18 cellular contexts compared by ENCODE assay signal in genomic region chr5:94245608-94246007, GRCh38.
DNase-seq lines count a peak whose midpoint lies in the region; ATAC-seq and TF ChIP-seq lines count a peak whose summit lies in the region.
"Had no signal": no experiment of that assay in that cellular context is flagged by ENCODE, and none has a peak within 500 bp of the region (broad histone marks: within the 10 kb centered on the region; RNA-seq: fewer than 3 reads in every experiment).

No MANE protein-coding gene starts in this region.

- no peak overlapping the region for H2AK5ac ChIP-seq in neuronal stem cell (ENCODE audit: low read depth, low read length)

- no peak overlapping the region for H3K14ac ChIP-seq in neuronal stem cell (ENCODE audit: low read length)

- H3K23ac ChIP-seq in neuronal stem cell (ENCODE audit: low read depth, low read length, poor library complexity): no peak overlapping the region

- H4K8ac ChIP-seq in neuronal stem cell (ENCODE audit: low read depth, low read length): no peak overlapping the region

- no peaks in the 10 kb centered on the region; the same call in 1 of the 2 replicates for H3K9me2 ChIP-seq in GM23248 (ENCODE audit: insufficient read depth)

- H3K36me3 ChIP-seq in GM23248 (ENCODE audit: low read depth): no peaks in the 10 kb centered on the region
- no peaks in the 10 kb centered on the region for H3K36me3 ChIP-seq in neuronal stem cell (replicated peaks in 1 of 2; ENCODE audit: control insufficient read depth in 2 of 2, insufficient read depth in 2 of 2, low read length in 2 of 2)
- H3K36me3 ChIP-seq in aorta (ENCODE audit: control insufficient read depth in 1 of 2, insufficient read depth in 2 of 2, low read length in 1 of 2): no peaks in the 10 kb centered on the region
- H3K36me3 ChIP-seq: heart left ventricle had no signal

- no peak overlapping the region for H3K18ac ChIP-seq in neuronal stem cell (ENCODE audit: low read length)

- TF ChIP-seq CTCF in fibroblast of the aortic adventitia (IDR thresholded peaks at IDR 0.05; ENCODE audit: insufficient read depth, low read length): no peak

- H3K27ac ChIP-seq in GM23248: no peak overlapping the region
- H3K27ac ChIP-seq in neuronal stem cell (replicated peaks; ENCODE audit: low read length): no peak overlapping the region
- no peak overlapping the region for H3K27ac ChIP-seq in aorta (ENCODE audit: low read depth in 1 of 2, low read length in 2 of 2)
- H3K27ac ChIP-seq: C4-2B, heart left ventricle had no signal

- H4K91ac ChIP-seq in neuronal stem cell (ENCODE audit: low read depth, low read length, poor library complexity): no peak overlapping the region

- H3K9me3 ChIP-seq in GM23248 (ENCODE audit: low read depth) (no peaks in the 10 kb centered on the region), neuronal stem cell (replicated peaks in 1 of 2; ENCODE audit: control insufficient read depth in 2 of 2, insufficient read depth in 1 of 2, low read depth in 1 of 2, low read length in 2 of 2) (no peaks in the 10 kb centered on the region), aorta (ENCODE audit: control insufficient read depth, low read length) (no peaks in the 10 kb centered on the region)
- H3K9me3 ChIP-seq: heart left ventricle had no signal

- DNase-seq in AML-193 (lab: John Stamatoyannopoulos, UW) (peak; percentile 72 to 78), GM23248 (peak; percentile 64), SKM-1 (lab: John Stamatoyannopoulos, UW; ENCODE audit: unreplicated experiment) (peak; percentile 61), fibroblast of the aortic adventitia (ENCODE audit: low read depth) (peak; percentile 13), neuronal stem cell (ENCODE audit: low spot score) (no peak), aorta (no peak), EL (no peak), NCI-H2196 treated with DMSO at 0.1 percent for 48 hours (lab: John Stamatoyannopoulos, UW; ENCODE audit: unreplicated experiment) (no peak)
- DNase-seq: activated CD8-positive, alpha-beta memory T cell treated with anti-CD3 and anti-CD28 coated beads, Interleukin-2, amount 10 ng/mL, durations not matched to agents 7 days and 5 days; activated naive CD4-positive, alpha-beta T cell treated with Interleukin-2 at 50 U/mL for 16 hours; HCEC 1CT; heart left ventricle; kidney; NCI-H187 treated with DMSO at 0.1 percent for 48 hours; NCI-H774; SHP77 treated with DMSO at 0.1 percent for 48 hours had no signal

- H3K4me1 ChIP-seq in GM23248 (ENCODE audit: insufficient read depth) (peaks cover 52% of the 10 kb centered on the region), neuronal stem cell (ENCODE audit: control insufficient read depth in 2 of 2, insufficient read depth in 1 of 2, low read depth in 1 of 2, low read length in 2 of 2) (peaks cover 0 to 2% of the 10 kb centered on the region in 2 donors), aorta (ENCODE audit: control insufficient read depth in 1 of 2, insufficient read depth in 2 of 2, low read length in 2 of 2) (no peaks in the 10 kb centered on the region)

- H3K79me2 ChIP-seq in GM23248 (ENCODE audit: insufficient read depth): no peaks in the 10 kb centered on the region

- no peak overlapping the region for H3K4me3 ChIP-seq in GM23248
- H3K4me3 ChIP-seq in fibroblast of the aortic adventitia (ENCODE audit: low read depth, low read length): no peak overlapping the region
- H3K4me3 ChIP-seq in neuronal stem cell (ENCODE audit: low read length in 2 of 2): no peak overlapping the region
- H3K4me3 ChIP-seq in aorta (ENCODE audit: low read length in 2 of 2): no peak overlapping the region
- H3K4me3 ChIP-seq: GM12878, heart left ventricle had no signal

- H2BK120ac ChIP-seq in neuronal stem cell (ENCODE audit: low read depth, low read length): no peak overlapping the region

- ATAC-seq in aorta (ENCODE audit: low FRiP score): no peak
- ATAC-seq: activated CD8-positive, alpha-beta memory T cell treated with anti-CD3 and anti-CD28 coated beads, Interleukin-2, amount 10 ng/mL, durations not matched to agents 7 days and 5 days; GM12878; heart left ventricle had no signal

- H3F3A ChIP-seq in GM23248 (ENCODE audit: insufficient read depth): peaks cover 48% of the 10 kb centered on the region

- intact Hi-C loops in aorta (cut with DNase I): no loop called here

- H3K27me3 ChIP-seq in GM23248 (replicated peaks; ENCODE audit: insufficient read depth) (no peaks in the 10 kb centered on the region), neuronal stem cell (ENCODE audit: control insufficient read depth in 3 of 3, insufficient read depth in 3 of 3, low read depth in 1 of 3, low read length in 3 of 3) (no peaks in the 10 kb centered on the region), aorta (ENCODE audit: control insufficient read depth in 1 of 2, insufficient read depth in 2 of 2, low read length in 1 of 2) (no peaks in the 10 kb centered on the region)
- H3K27me3 ChIP-seq: heart left ventricle had no signal

- H2BK12ac ChIP-seq in neuronal stem cell (ENCODE audit: low read length): no peak overlapping the region

- WGBS in GM23248 (ENCODE audit: low coverage in 1 of 2, low lambda C conversion rate in 2 of 2, missing lambda C conversion rate in 2 of 2), 2 experiments: 92 to 98% methylated on average over 4 of the region's 4 CpGs
- no CpG with 5 or more reads among the region's 4 CpGs for WGBS in neuronal stem cell (ENCODE audit: extremely low coverage in 2 of 2, insufficient read length in 2 of 2, insufficient replicate concordance in 1 of 2), 2 donors
- 95 to 98% methylated on average over 4 of the region's 4 CpGs for WGBS in aorta, 2 donors

- H2AFZ ChIP-seq in GM23248 (no peak overlapping the region), neuronal stem cell (ENCODE audit: low read length) (no peak overlapping the region)

- peak overlapping the region; percentile 24 for H3K4me2 ChIP-seq in GM23248 (ENCODE audit: unreplicated experiment)
- no peak overlapping the region for H3K4me2 ChIP-seq in neuronal stem cell (ENCODE audit: insufficient read depth, low read length, poor library complexity, severe bottlenecking)

- H3K9ac ChIP-seq in GM23248 (no peak overlapping the region), neuronal stem cell (ENCODE audit: low read depth, low read length, poor library complexity) (no peak overlapping the region)

- H4K20me1 ChIP-seq in GM23248 (ENCODE audit: insufficient read depth): no peaks in the 10 kb centered on the region

- no peak overlapping the region for H3K4ac ChIP-seq in neuronal stem cell (ENCODE audit: low read length)

- in situ Hi-C loops in GM23248 (cut with MboI): no loop called here

- H3K79me1 ChIP-seq in neuronal stem cell (ENCODE audit: low read depth, low read length): no peaks in the 10 kb centered on the region

- H2BK15ac ChIP-seq in neuronal stem cell (ENCODE audit: low read length): no peak overlapping the region

- no peak overlapping the region for H2BK5ac ChIP-seq in neuronal stem cell (ENCODE audit: low read length)

Comparison
In these comparisons a context has a peak if more than half of its experiments do, and no peak if none do; other contexts are left out.
1. DNase-seq: peak in AML-193 (2 of 2), GM23248 (single experiment), SKM-1 (single experiment) and fibroblast of the aortic adventitia (single experiment); none in neuronal stem cell (single experiment), aorta (0 of 2), EL (single experiment) and NCI-H2196 treated with DMSO at 0.1 percent for 48 hours (single experiment).